Comparison of ENCODE assay signal across 1 cellular context in the genomic region with DNA sequence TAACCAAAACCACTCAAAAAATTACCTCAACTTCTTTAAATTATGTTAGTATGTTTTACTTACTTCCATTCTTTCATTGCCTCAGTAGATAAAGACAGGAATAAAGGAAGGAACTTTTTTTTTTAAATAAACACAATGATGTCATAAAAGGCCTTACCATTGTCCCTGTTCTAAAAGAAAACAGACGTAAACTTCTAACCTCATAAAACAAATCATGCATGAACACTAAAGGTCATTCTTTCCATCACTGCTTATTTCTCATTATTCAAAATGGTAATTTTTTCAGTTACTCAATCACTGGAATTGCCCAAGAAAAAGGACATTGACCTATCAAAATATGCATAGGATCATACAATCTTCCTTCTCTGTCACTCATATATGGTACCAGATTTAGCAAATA.
TF ChIP-seq lines count a peak whose summit lies in the region.

No MANE protein-coding gene starts in this region.

TF ChIP-seq in HEK293, 187 proteins besides CTCF, POLR2A, EP300 and RAD21 (continued from another document):
- TF ChIP-seq WT1 (tag by site-specific recombination; IDR thresholded peaks at IDR 0.05), result no peak
- no peak for TF ChIP-seq OVOL3 (tag by site-specific recombination; IDR thresholded peaks at IDR 0.05)
- TF ChIP-seq ZNF19 (tag by site-specific recombination; IDR thresholded peaks at IDR 0.05; ENCODE audit: low read depth), result no peak
- TF ChIP-seq ZNF426 (tag by site-specific recombination; IDR thresholded peaks at IDR 0.05), result no peak
- no peak for TF ChIP-seq ZNF221 (tag by site-specific recombination; IDR thresholded peaks at IDR 0.05; ENCODE audit: borderline replicate concordance)
- no peak for TF ChIP-seq ZNF404 (tag by site-specific recombination; IDR thresholded peaks at IDR 0.05)
- TF ChIP-seq ZNF791 (tag by site-specific recombination; IDR thresholded peaks at IDR 0.05), result no peak
- TF ChIP-seq ZNF24 (tag by site-specific recombination; IDR thresholded peaks at IDR 0.05), result no peak
- TF ChIP-seq, protein P1, sequence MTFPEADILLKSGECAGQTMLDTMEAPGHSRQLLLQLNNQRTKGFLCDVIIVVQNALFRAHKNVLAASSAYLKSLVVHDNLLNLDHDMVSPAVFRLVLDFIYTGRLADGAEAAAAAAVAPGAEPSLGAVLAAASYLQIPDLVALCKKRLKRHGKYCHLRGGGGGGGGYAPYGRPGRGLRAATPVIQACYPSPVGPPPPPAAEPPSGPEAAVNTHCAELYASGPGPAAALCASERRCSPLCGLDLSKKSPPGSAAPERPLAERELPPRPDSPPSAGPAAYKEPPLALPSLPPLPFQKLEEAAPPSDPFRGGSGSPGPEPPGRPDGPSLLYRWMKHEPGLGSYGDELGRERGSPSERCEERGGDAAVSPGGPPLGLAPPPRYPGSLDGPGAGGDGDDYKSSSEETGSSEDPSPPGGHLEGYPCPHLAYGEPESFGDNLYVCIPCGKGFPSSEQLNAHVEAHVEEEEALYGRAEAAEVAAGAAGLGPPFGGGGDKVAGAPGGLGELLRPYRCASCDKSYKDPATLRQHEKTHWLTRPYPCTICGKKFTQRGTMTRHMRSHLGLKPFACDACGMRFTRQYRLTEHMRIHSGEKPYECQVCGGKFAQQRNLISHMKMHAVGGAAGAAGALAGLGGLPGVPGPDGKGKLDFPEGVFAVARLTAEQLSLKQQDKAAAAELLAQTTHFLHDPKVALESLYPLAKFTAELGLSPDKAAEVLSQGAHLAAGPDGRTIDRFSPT (tag by site-specific recombination; IDR thresholded peaks at IDR 0.05), result peak; percentile 76
- TF ChIP-seq ZNF629 (tag by site-specific recombination; IDR thresholded peaks at IDR 0.05), result peak; percentile 70
- no peak for TF ChIP-seq ZNF623 (tag by site-specific recombination; IDR thresholded peaks at IDR 0.05)
- no peak for TF ChIP-seq ZNF768 (tag by site-specific recombination; IDR thresholded peaks at IDR 0.05)
- no peak for TF ChIP-seq ZNF354C (tag by site-specific recombination; IDR thresholded peaks at IDR 0.05; ENCODE audit: borderline replicate concordance, low read depth)
- no peak for TF ChIP-seq SP7 (tag by site-specific recombination; IDR thresholded peaks at IDR 0.05)
- TF ChIP-seq OSR2 (tag by site-specific recombination; IDR thresholded peaks at IDR 0.05), result peak; percentile 62; the same call in 1 of the 2 replicates
- no peak for TF ChIP-seq MZF1 (tag by site-specific recombination; IDR thresholded peaks at IDR 0.05; ENCODE audit: borderline replicate concordance)
- peak; percentile 36; the same call in 1 of the 2 replicates for TF ChIP-seq KLF8 (tag by site-specific recombination; IDR thresholded peaks at IDR 0.05)
- TF ChIP-seq, protein P2, sequence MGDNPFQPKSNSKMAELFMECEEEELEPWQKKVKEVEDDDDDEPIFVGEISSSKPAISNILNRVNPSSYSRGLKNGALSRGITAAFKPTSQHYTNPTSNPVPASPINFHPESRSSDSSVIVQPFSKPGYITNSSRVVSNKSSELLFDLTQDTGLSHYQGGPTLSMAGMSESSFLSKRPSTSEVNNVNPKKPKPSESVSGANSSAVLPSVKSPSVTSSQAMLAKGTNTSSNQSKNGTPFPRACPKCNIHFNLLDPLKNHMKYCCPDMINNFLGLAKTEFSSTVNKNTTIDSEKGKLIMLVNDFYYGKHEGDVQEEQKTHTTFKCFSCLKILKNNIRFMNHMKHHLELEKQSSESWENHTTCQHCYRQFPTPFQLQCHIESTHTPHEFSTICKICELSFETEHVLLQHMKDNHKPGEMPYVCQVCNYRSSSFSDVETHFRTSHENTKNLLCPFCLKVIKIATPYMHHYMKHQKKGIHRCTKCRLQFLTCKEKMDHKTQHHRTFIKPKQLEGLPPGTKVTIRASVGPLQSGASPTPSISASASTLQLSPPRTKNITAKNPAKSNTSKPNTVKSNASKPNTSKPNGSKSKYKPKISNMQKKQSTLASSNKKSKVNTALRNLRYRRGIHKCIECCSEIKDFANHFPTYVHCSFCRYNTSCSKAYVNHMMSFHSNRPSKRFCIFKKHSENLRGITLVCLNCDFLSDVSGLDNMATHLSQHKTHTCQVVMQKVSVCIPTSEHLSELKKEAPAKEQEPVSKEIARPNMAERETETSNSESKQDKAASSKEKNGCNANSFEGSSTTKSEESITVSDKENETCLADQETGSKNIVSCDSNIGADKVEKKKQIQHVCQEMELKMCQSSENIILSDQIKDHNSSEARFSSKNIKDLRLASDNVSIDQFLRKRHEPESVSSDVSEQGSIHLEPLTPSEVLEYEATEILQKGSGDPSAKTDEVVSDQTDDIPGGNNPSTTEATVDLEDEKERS (tag by site-specific recombination; IDR thresholded peaks at IDR 0.05), result no peak
- TF ChIP-seq ZSCAN16 (tag by site-specific recombination; IDR thresholded peaks at IDR 0.05), result no peak
- TF ChIP-seq ZXDB (tag by site-specific recombination; IDR thresholded peaks at IDR 0.05), result peak; percentile 84
- TF ChIP-seq ZNF830 (tag by site-specific recombination; IDR thresholded peaks at IDR 0.05; ENCODE audit: low read depth), result no peak
- no peak for TF ChIP-seq KLF9 (tag by site-specific recombination; IDR thresholded peaks at IDR 0.05; ENCODE audit: low read depth)
- TF ChIP-seq SP3 (tag by site-specific recombination; IDR thresholded peaks at IDR 0.05), result no peak
- TF ChIP-seq ZNF558 (tag by site-specific recombination; IDR thresholded peaks at IDR 0.05), result no peak
- no peak for TF ChIP-seq ZNF621 (tag by site-specific recombination; IDR thresholded peaks at IDR 0.05)
- no peak for TF ChIP-seq ZNF350 (tag by site-specific recombination; IDR thresholded peaks at IDR 0.05)
- TF ChIP-seq ZNF776 (tag by site-specific recombination; IDR thresholded peaks at IDR 0.05; ENCODE audit: borderline replicate concordance), result no peak
- TF ChIP-seq ZFHX2 (tag by site-specific recombination; conservative IDR thresholded peaks at IDR 0.05), result no peak
- TF ChIP-seq, protein P3, sequence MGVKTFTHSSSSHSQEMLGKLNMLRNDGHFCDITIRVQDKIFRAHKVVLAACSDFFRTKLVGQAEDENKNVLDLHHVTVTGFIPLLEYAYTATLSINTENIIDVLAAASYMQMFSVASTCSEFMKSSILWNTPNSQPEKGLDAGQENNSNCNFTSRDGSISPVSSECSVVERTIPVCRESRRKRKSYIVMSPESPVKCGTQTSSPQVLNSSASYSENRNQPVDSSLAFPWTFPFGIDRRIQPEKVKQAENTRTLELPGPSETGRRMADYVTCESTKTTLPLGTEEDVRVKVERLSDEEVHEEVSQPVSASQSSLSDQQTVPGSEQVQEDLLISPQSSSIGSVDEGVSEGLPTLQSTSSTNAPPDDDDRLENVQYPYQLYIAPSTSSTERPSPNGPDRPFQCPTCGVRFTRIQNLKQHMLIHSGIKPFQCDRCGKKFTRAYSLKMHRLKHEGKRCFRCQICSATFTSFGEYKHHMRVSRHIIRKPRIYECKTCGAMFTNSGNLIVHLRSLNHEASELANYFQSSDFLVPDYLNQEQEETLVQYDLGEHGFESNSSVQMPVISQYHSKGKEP (tag by site-specific recombination; IDR thresholded peaks at IDR 0.05), result peak; percentile 79; the same call in 1 of the 2 replicates
- TF ChIP-seq ZNF530 (tag by site-specific recombination; IDR thresholded peaks at IDR 0.05; ENCODE audit: low read depth), result no peak
- no peak for TF ChIP-seq ZNF561 (tag by site-specific recombination; IDR thresholded peaks at IDR 0.05; ENCODE audit: borderline replicate concordance)
- TF ChIP-seq, protein P4, sequence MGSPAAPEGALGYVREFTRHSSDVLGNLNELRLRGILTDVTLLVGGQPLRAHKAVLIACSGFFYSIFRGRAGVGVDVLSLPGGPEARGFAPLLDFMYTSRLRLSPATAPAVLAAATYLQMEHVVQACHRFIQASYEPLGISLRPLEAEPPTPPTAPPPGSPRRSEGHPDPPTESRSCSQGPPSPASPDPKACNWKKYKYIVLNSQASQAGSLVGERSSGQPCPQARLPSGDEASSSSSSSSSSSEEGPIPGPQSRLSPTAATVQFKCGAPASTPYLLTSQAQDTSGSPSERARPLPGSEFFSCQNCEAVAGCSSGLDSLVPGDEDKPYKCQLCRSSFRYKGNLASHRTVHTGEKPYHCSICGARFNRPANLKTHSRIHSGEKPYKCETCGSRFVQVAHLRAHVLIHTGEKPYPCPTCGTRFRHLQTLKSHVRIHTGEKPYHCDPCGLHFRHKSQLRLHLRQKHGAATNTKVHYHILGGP (tag by site-specific recombination; IDR thresholded peaks at IDR 0.05), result no peak
- TF ChIP-seq FEZF1 (tag by site-specific recombination; IDR thresholded peaks at IDR 0.05), result peak; percentile 70
- no peak for TF ChIP-seq ZNF670 (tag by site-specific recombination; IDR thresholded peaks at IDR 0.05; ENCODE audit: low read depth)
- no peak for TF ChIP-seq GLIS2 (tag by site-specific recombination; IDR thresholded peaks at IDR 0.05)
- peak; percentile 84 for TF ChIP-seq TCF7L2 (IDR thresholded peaks at IDR 0.05; ENCODE audit: borderline replicate concordance, low read depth, low read length)
- TF ChIP-seq ZNF214 (tag by site-specific recombination; IDR thresholded peaks at IDR 0.05; ENCODE audit: borderline replicate concordance), result no peak
- TF ChIP-seq, protein P5, sequence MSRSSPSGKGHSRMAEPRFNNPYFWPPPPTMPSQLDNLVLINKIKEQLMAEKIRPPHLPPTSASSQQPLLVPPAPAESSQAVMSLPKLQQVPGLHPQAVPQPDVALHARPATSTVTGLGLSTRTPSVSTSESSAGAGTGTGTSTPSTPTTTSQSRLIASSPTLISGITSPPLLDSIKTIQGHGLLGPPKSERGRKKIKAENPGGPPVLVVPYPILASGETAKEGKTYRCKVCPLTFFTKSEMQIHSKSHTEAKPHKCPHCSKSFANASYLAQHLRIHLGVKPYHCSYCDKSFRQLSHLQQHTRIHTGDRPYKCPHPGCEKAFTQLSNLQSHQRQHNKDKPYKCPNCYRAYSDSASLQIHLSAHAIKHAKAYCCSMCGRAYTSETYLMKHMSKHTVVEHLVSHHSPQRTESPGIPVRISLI (tag by site-specific recombination; IDR thresholded peaks at IDR 0.05), result no peak
TF ChIP-seq in HEK293: peak in this region for 12.
